ENCODE assay signal across 13 cellular contexts in the genomic region with DNA sequence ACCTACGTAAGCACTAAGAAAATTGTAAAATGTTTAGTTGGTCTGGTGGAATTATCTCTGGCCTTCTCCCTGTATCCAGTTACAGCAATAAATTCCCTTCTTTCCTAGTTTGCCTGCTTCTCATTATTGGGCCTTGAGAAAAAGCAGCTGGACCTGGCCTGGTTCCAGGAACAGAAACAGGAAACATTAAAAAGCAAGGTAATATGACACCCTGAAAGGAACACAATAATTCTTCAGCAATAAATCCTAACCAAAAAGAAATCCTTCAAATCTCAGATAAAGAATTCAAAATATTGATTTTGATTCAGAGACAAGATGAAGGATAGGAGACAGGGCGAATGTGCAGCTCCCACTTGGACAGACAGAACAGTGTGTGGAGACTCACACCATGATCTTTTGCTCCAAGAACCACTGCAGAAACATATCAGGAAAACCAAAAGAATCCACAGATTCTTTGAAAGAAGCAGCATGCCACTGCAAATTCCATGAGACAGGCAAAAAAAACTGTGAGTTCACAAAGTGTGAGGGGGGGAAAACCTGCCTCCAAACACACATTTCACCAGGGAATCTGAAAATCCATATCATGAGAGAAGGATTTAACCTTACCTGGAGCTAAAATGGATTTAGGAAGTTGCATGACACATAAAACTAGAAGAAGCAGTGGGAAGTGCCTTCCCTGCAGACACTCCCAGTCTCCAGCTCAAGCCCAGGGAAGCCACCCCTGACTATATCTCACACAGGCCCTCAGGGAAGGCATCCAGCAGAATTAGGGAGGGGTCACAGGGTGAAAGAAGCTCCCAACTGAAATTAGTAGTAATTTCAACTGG. TPM values are rescaled to one million over a fixed set of nuclear protein-coding genes. Genes with fewer than 3 reads are reported as not detected.
DNase-seq lines count a peak whose midpoint lies in the region; ATAC-seq and TF ChIP-seq lines count a peak whose summit lies in the region.
"Had no signal": no experiment of that assay in that cellular context is flagged by ENCODE, and none has a peak within 500 bp of the region (broad histone marks: within the 10 kb centered on the region; RNA-seq: fewer than 3 reads in every experiment).

No MANE protein-coding gene starts in this region.

- TF ChIP-seq CTCF in CD14-positive monocyte (IDR thresholded peaks at IDR 0.05) = no peak
- TF ChIP-seq CTCF in VCaP (conservative IDR thresholded peaks at IDR 0.05) = no peak
- TF ChIP-seq CTCF in OCI-LY7 (conservative IDR thresholded peaks at IDR 0.05; ENCODE audit: low read length) = no peak
- TF ChIP-seq CTCF in gastroesophageal sphincter (IDR thresholded peaks at IDR 0.05) = no peak

- TF ChIP-seq EP300 in gastroesophageal sphincter (IDR thresholded peaks at IDR 0.05) = no peak

- H2AFZ ChIP-seq in OCI-LY7 (ENCODE audit: low read length) = no peak overlapping the region

- no peaks in the 10 kb centered on the region for H3K36me3 ChIP-seq in OCI-LY7 (ENCODE audit: insufficient read depth, low read length)
- H3K36me3 ChIP-seq in gastroesophageal sphincter = no peaks in the 10 kb centered on the region
- H3K36me3 ChIP-seq: heart left ventricle had no signal

- H3K27me3 ChIP-seq in gastroesophageal sphincter = no peaks in the 10 kb centered on the region
- H3K27me3 ChIP-seq: heart left ventricle had no signal

- H3K4me3 Mint-ChIP-seq in CD14-positive monocyte = no peak overlapping the region
- H3K4me3 Mint-ChIP-seq: activated T-helper 17 cell treated with anti-CD3 and anti-CD28 coated beads, Interleukin-2, amount 50 U/mL, for 72 hours had no signal

- H4K20me1 ChIP-seq in OCI-LY7 (ENCODE audit: insufficient read depth, low read length) = no peaks in the 10 kb centered on the region

- H3K4me3 ChIP-seq in OCI-LY7 (ENCODE audit: low read depth, low read length, poor library complexity, severe bottlenecking) (no peak overlapping the region), gastroesophageal sphincter (no peak overlapping the region)
- H3K4me3 ChIP-seq: heart left ventricle, skin epidermis had no signal

- peaks cover 19% of the 10 kb centered on the region for H3K9me3 ChIP-seq in OCI-LY7 (ENCODE audit: low read length)
- H3K9me3 ChIP-seq in gastroesophageal sphincter = peaks cover 0 to 35% (median 0%) of the 10 kb centered on the region in 3 donors

- H3K36me3 Mint-ChIP-seq in CD14-positive monocyte = peaks cover 11 to 57% of the 10 kb centered on the region in 2 donors

- CTCF ChIA-PET in OCI-LY7 (lab: Charles Lee; ENCODE audit: unreplicated experiment) = no interaction called here

- peaks cover 22 to 43% (median 30%) of the 10 kb centered on the region in 7 donors for H3K9me3 Mint-ChIP-seq in CD14-positive monocyte

- intact Hi-C loops in CD14-positive monocyte (cut with micrococcal nuclease) = no loop called here
- intact Hi-C loops in OCI-LY7 (cut with micrococcal nuclease; ENCODE audit: unreplicated experiment) = no loop called here

- no peak overlapping the region for H3K4me2 ChIP-seq in OCI-LY7 (ENCODE audit: low read length)

- H3K27ac Mint-ChIP-seq in CD14-positive monocyte = peak overlapping the region in 4 of 7 donors; percentile 30 to 60 (median 43)
- H3K27ac Mint-ChIP-seq: activated T-helper 17 cell treated with anti-CD3 and anti-CD28 coated beads, Interleukin-2, amount 50 U/mL, for 72 hours had no signal

- TF ChIP-seq POLR2A in gastroesophageal sphincter (IDR thresholded peaks at IDR 0.05) = no peak

- H3K9me2 ChIP-seq in OCI-LY7 (ENCODE audit: insufficient read depth, low read length) = peaks cover 4% of the 10 kb centered on the region; the same call in 1 of the 2 replicates

- H3K4me1 ChIP-seq in OCI-LY7 (ENCODE audit: insufficient read depth, low read length, poor library complexity, severe bottlenecking) (no peaks in the 10 kb centered on the region), gastroesophageal sphincter (peaks cover 0 to 9% (median 0%) of the 10 kb centered on the region in 3 donors)

- H3K27ac ChIP-seq in VCaP (peak overlapping the region; percentile 97), OCI-LY7 (ENCODE audit: low read depth, low read length, poor library complexity, severe bottlenecking) (no peak overlapping the region), gastroesophageal sphincter (no peak overlapping the region)
- H3K27ac ChIP-seq: skin epidermis had no signal

- POLR2A ChIA-PET in OCI-LY7 (lab: Charles Lee) = no interaction called here

- peaks cover 22% of the 10 kb centered on the region for H3K4me1 Mint-ChIP-seq in CD14-positive monocyte

- BruUV-seq in OCI-LY7 (replicated peaks; lab: Mats Ljungman, UMichigan) = no TSS peak

- ATAC-seq in left lobe of liver (no peak), GM19455 (IDR thresholded peaks at IDR 0.05; ENCODE audit: unreplicated experiment) (no peak), gastroesophageal sphincter (no peak)
- ATAC-seq: activated T-helper 17 cell treated with anti-CD3 and anti-CD28 coated beads, Interleukin-2, amount 50 U/mL, for 72 hours; heart left ventricle had no signal

- H3K27me3 Mint-ChIP-seq in CD14-positive monocyte (ENCODE audit: low read depth in 3 of 3) = no peaks in the 10 kb centered on the region

- H3K79me2 ChIP-seq in OCI-LY7 (ENCODE audit: insufficient read depth, low read depth, low read length) = no peaks in the 10 kb centered on the region

- WGBS in gastroesophageal sphincter (ENCODE audit: low coverage in 1 of 2), 2 donors = 11 to 25% methylated on average over 2 of the region's 2 CpGs

- DNase-seq in CD14-positive monocyte (ENCODE audit: low spot score) (no peak), NCI-H1105 (lab: John Stamatoyannopoulos, UW) (peak; percentile 68), left lobe of liver (ENCODE audit: low spot score) (peak; percentile 19), pons (ENCODE audit: low spot score) (no peak), OCI-LY7 (ENCODE audit: low spot score) (no peak)

RNA-seq across cellular contexts. Expression of gene TREM1, which starts 28.9 kb away (rescaled TPM):
- polyA plus RNA-seq in CD14-positive monocyte = 100 to 1,000 TPM; 175 to 303 TPM
- total RNA-seq in left lobe of liver = 0.25 TPM
- total RNA-seq in OCI-LY7 (2014; rRNA removed; shearing (Covaris generic)) = 0.19 TPM in 1 of 2 replicates, not detected in the other
- total RNA-seq in OCI-LY7 (2022) = 0.51 and 0.55 TPM in 2 replicates
- 1 to 10 TPM in 1 of 4 donors, under 1 TPM in 1, not detected in 2; 0.25 to 5.5 TPM for total RNA-seq in gastroesophageal sphincter
- total RNA-seq: SK-MEL-5 had no signal

RNA-seq across cellular contexts. Expression of gene TREML4, which starts 29.4 kb away (rescaled TPM):
- polyA plus RNA-seq in CD14-positive monocyte = not detected
- total RNA-seq in left lobe of liver (not detected), OCI-LY7 (2022) (not detected in 2 replicates), gastroesophageal sphincter (not detected)
- total RNA-seq in OCI-LY7 (2014; rRNA removed; shearing (Covaris generic)) = not detected in 2 replicates
- total RNA-seq: activated T-helper 17 cell treated with anti-CD3 and anti-CD28 coated beads, Interleukin-2, amount 50 U/mL, for 72 hours; heart left ventricle; SK-MEL-5; ureter had no signal

RNA-seq across cellular contexts. Expression of gene TREML2, which starts 56.6 kb away (rescaled TPM):
- 1 to 10 TPM in 1 of 2 donors, under 1 TPM in 1; 0.89 to 1.1 TPM for polyA plus RNA-seq in CD14-positive monocyte
- 0.08 TPM for total RNA-seq in left lobe of liver
- total RNA-seq in OCI-LY7 (2014; rRNA removed; shearing (Covaris generic)) = 5.5 and 6.2 TPM in 2 replicates
- 15.1 and 17.4 TPM in 2 replicates for total RNA-seq in OCI-LY7 (2022)
- total RNA-seq in gastroesophageal sphincter = under 1 TPM in 1 of 4 donors, not detected in 3; 0.27 TPM
- total RNA-seq: SK-MEL-5 had no signal

Comparison
In these comparisons a context has a peak if more than half of its experiments do, and no peak if none do; other contexts are left out.
1. DNase-seq: peak in NCI-H1105 (single experiment) and left lobe of liver (single experiment); none in CD14-positive monocyte (single experiment), pons (single experiment) and OCI-LY7 (single experiment).